Comparison of ENCODE assay signal across 17 cellular contexts in genomic region chr7:12709731-12710502, GRCh38. TPM values are rescaled to one million over a fixed set of nuclear protein-coding genes. Genes with fewer than 3 reads are reported as not detected.
DNase-seq lines count a peak whose midpoint lies in the region; ATAC-seq and TF ChIP-seq lines count a peak whose summit lies in the region.
"Had no signal": no experiment of that assay in that cellular context is flagged by ENCODE, and none has a peak within 500 bp of the region (broad histone marks: within the 10 kb centered on the region; RNA-seq: fewer than 3 reads in every experiment).

No MANE protein-coding gene starts in this region.

- H3K27ac Mint-ChIP-seq in CD8-positive, alpha-beta memory T cell = no peak overlapping the region

- no peaks in the 10 kb centered on the region for H3K4me1 ChIP-seq in CD8-positive, alpha-beta memory T cell (ENCODE audit: insufficient read depth, low read length)
- H3K4me1 ChIP-seq: parathyroid adenoma had no signal

- no peak for TF ChIP-seq CTCF in AG10803 (conservative IDR thresholded peaks at IDR 0.05; ENCODE audit: low read length)

- H3K9me3 Mint-ChIP-seq in CD8-positive, alpha-beta memory T cell = no peaks in the 10 kb centered on the region

- no peaks in the 10 kb centered on the region for H3K27me3 Mint-ChIP-seq in CD8-positive, alpha-beta memory T cell

- H3K36me3 ChIP-seq in CD8-positive, alpha-beta memory T cell (ENCODE audit: insufficient read depth, low read length) = no peaks in the 10 kb centered on the region
- H3K36me3 ChIP-seq: upper lobe of left lung had no signal

- CTCF ChIA-PET in CD8-positive, alpha-beta memory T cell (lab: Charles Lee) = interaction anchor here (1.1 kb wide), 1 partner anchor 24 kb away, joined by 3 read pairs; no protein-coding TSS in a partner anchor

- peaks cover 0 to 2% (median 1%) of the 10 kb centered on the region in 3 donors for H3K4me1 Mint-ChIP-seq in CD8-positive, alpha-beta memory T cell

- H3K27ac ChIP-seq in CD8-positive, alpha-beta memory T cell (ENCODE audit: low read depth, low read length) = no peak overlapping the region
- H3K27ac ChIP-seq: parathyroid adenoma, upper lobe of left lung had no signal

- ATAC-seq in HG03432 (IDR thresholded peaks at IDR 0.05; ENCODE audit: unreplicated experiment) = no peak

- no peaks in the 10 kb centered on the region for H3K36me3 Mint-ChIP-seq in CD8-positive, alpha-beta memory T cell
- H3K36me3 Mint-ChIP-seq: CD14-positive monocyte had no signal

- H3K27me3 ChIP-seq in CD8-positive, alpha-beta memory T cell (ENCODE audit: insufficient read depth, low read length, poor library complexity, severe bottlenecking) = no peaks in the 10 kb centered on the region
- H3K27me3 ChIP-seq: upper lobe of left lung had no signal

- no peak overlapping the region for H3K4me3 Mint-ChIP-seq in CD8-positive, alpha-beta memory T cell
- H3K4me3 Mint-ChIP-seq: CD14-positive monocyte had no signal

- H3K4me3 ChIP-seq in AG10803 (ENCODE audit: low read length) = no peak overlapping the region
- H3K4me3 ChIP-seq in CD8-positive, alpha-beta memory T cell (ENCODE audit: low read length) = no peak overlapping the region
- H3K4me3 ChIP-seq: upper lobe of left lung had no signal

- POLR2A ChIA-PET in CD8-positive, alpha-beta memory T cell (lab: Charles Lee) = no interaction called here

- H3K9me3 ChIP-seq in CD8-positive, alpha-beta memory T cell (ENCODE audit: low read length) = no peaks in the 10 kb centered on the region
- H3K9me3 ChIP-seq: upper lobe of left lung had no signal

- DNase-seq in AG10803 (ENCODE audit: low read depth) (peak; percentile 92), M059J (ENCODE audit: low read depth) (peak; percentile 63), fibroblast of gingiva (ENCODE audit: low read depth) (peak; percentile 87), renal cortical epithelial cell (ENCODE audit: low read depth) (peak; percentile 92), UCSD-AML1 (lab: John Stamatoyannopoulos, UW; ENCODE audit: unreplicated experiment) (no peak), COLO668 (lab: John Stamatoyannopoulos, UW; ENCODE audit: unreplicated experiment) (no peak)
- DNase-seq in CD8-positive, alpha-beta memory T cell = no peak
- DNase-seq: activated naive CD4-positive, alpha-beta T cell treated with anti-CD3 and anti-CD28 coated beads, Interleukin-2, amount 50 U/mL, for 16 hours; cerebellar nuclear complex; erythroblast; GDM1; H7; stimulated activated CD8-positive, alpha-beta memory T cell treated with anti-CD3 and anti-CD28 coated beads, Interleukin-4, amount 100 ng/mL, for 48 hours; upper lobe of left lung had no signal

RNA-seq across cellular contexts. Expression of gene ARL4A, which starts 22.5 kb away (rescaled TPM):
- total RNA-seq in M059J (2014; rRNA removed; shearing (Covaris generic)) = 31.7 and 44.5 TPM in 2 replicates
- 27.7 and 32.1 TPM in 2 replicates for total RNA-seq in renal cortical epithelial cell
- 10 to 100 TPM; 10.6 to 11.6 TPM for total RNA-seq in CD8-positive, alpha-beta memory T cell
- polyA plus RNA-seq in CD8-positive, alpha-beta memory T cell = 50.3 TPM

Comparison
In these comparisons a context has a peak if more than half of its experiments do, and no peak if none do; other contexts are left out.
1. DNase-seq: peak in AG10803 (single experiment), M059J (single experiment), fibroblast of gingiva (single experiment) and renal cortical epithelial cell (single experiment); none in CD8-positive, alpha-beta memory T cell (0 of 5), UCSD-AML1 (single experiment) and COLO668 (single experiment).